21 cellular contexts compared by ENCODE assay signal in the genomic region with DNA sequence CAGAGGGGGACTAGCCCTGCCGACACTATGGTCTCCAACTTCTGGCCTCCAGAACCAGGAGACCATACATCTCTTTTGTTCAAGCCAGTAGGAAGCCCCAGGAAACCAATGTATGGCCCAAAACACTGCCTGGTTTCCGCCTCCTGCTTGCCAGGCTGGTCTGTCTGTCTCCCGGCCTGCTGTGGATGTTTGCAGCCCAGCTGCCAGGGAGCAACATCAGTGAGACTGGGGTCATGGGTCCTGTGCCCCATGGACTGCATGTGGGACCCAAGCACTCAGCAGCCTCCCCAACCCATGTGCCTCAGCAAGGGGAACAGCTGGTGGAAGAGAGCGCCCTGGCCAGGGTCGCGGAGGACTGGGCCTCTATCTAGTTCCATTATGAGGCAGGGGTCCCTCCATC.
"Had no signal": no experiment of that assay in that cellular context is flagged by ENCODE, and none has a peak within 500 bp of the region (broad histone marks: within the 10 kb centered on the region; RNA-seq: fewer than 3 reads in every experiment).

No MANE protein-coding gene starts in this region.

- H3K4me1 ChIP-seq: foreskin keratinocyte had no signal

- H2AFZ ChIP-seq: hepatocyte had no signal

- H3K4me2 ChIP-seq: hepatocyte had no signal

- H3K36me3 ChIP-seq: left lung, lower lobe of right lung, sigmoid colon, stomach, thoracic aorta, transverse colon had no signal

- DNase-seq: cerebellar nuclear complex; dermis blood vessel endothelial cell; effector CD4-positive, alpha-beta T cell; endodermal cell; erythroblast; foreskin keratinocyte; kidney glomerular epithelial cell; left lung; lower lobe of right lung; midbrain; sigmoid colon; stimulated activated CD4-positive, alpha-beta T cell treated with anti-CD3 and anti-CD28 coated beads, Interleukin-2, amount 100 ng/mL, for 24 hours; stimulated activated CD4-positive, alpha-beta T cell treated with anti-CD3 and anti-CD28 coated beads, Interleukin-4, amount 100 ng/mL, for 4 hours; stimulated activated naive CD4-positive, alpha-beta T cell; stomach; substantia nigra; transverse colon had no signal

- ATAC-seq: foreskin keratinocyte; left lung; lower lobe of right lung; natural killer cell treated with Interleukin-12 subunit alpha and Interleukin-12 subunit beta and Interleukin-15 and Interleukin-18, amount 100 ng/mL, for 72 hours had no signal

- H3K27ac ChIP-seq: foreskin keratinocyte, hepatocyte, left lung, lower lobe of right lung, sigmoid colon, skin epidermis, stomach, thoracic aorta, transverse colon had no signal

- H3K4me3 ChIP-seq: hepatocyte, left lung, lower lobe of right lung, sigmoid colon, skin epidermis, stomach, thoracic aorta, transverse colon had no signal
